ENCODE assay signal across 8 cellular contexts in the genomic region with DNA sequence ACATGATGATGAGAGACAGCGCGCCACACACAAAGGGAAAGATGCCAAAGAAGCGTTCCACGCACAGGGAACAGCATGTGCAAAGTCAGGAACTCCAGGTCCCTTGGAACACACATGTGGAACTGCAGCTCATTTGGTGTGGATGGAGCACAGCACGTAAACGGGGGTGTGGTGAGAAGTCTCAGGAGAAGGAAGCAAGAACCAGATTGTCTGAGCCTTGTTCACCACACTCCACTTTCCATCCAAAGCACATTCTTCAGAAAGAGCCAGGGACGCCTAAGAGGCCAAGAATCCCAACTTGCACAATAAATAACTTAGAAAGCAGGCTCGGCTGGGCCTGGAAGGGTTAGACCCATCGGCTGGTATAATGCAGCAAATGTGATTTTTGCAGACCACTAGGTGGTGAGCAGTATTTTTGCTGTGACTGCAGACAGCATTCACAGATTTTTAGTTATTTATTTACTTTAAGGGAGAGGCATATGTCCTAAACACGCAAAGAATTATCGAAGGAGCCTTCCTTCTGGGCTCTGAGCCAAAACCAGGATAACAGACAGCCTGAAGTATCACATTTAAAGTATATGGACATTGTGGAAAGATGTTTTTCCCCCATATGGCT. TPM values are rescaled to one million over a fixed set of nuclear protein-coding genes. Genes with fewer than 3 reads are reported as not detected.
DNase-seq lines count a peak whose midpoint lies in the region; ATAC-seq and TF ChIP-seq lines count a peak whose summit lies in the region.

No MANE protein-coding gene starts in this region.

- peak overlapping the region in 2 of 7 donors; percentile 5 to 74 for H3K27ac Mint-ChIP-seq in CD14-positive monocyte

- ATAC-seq in mucosa of descending colon, result peak; percentile 29

- TF ChIP-seq CTCF in coronary artery (IDR thresholded peaks at IDR 0.05) (no peak), mucosa of descending colon (IDR thresholded peaks at IDR 0.05) (no peak), CD14-positive monocyte (IDR thresholded peaks at IDR 0.05) (no peak)

- H3K4me3 Mint-ChIP-seq in CD14-positive monocyte, result no peak overlapping the region

- in situ Hi-C loops in G401 (cut with HindIII; ENCODE audit: low sequenced_read_pairs), result no loop called here

- H3K27ac ChIP-seq in coronary artery, result peak overlapping the region; percentile 84 to 89

- peaks cover 4 to 7% of the 10 kb centered on the region in 2 donors for H3K36me3 Mint-ChIP-seq in CD14-positive monocyte

- peaks cover 0 to 8% (median 4%) of the 10 kb centered on the region in 3 donors for H3K27me3 Mint-ChIP-seq in CD14-positive monocyte (ENCODE audit: low read depth in 3 of 3)

- no peaks in the 10 kb centered on the region for H3K9me3 ChIP-seq in mucosa of descending colon

- no peak overlapping the region for H3K4me3 ChIP-seq in coronary artery
- no peak overlapping the region for H3K4me3 ChIP-seq in mucosa of descending colon

- H3K9me3 Mint-ChIP-seq in CD14-positive monocyte, result peaks cover 0 to 1% (median 0%) of the 10 kb centered on the region in 7 donors

- peaks cover 39% of the 10 kb centered on the region for H3K4me1 Mint-ChIP-seq in CD14-positive monocyte

- H3K4me1 ChIP-seq in mucosa of descending colon (ENCODE audit: low read depth), result peaks cover 62% of the 10 kb centered on the region

- DNase-seq in GM04503 (ENCODE audit: low read depth) (peak; percentile 92), NCI-H524 treated with DMSO at 0.1 percent for 48 hours (lab: John Stamatoyannopoulos, UW) (peak; percentile 29), coronary artery (ENCODE audit: low spot score) (peak; percentile 90), mucosa of descending colon (peak in 2 of 3 donors; percentile 53 to 86), NCI-H345 (lab: John Stamatoyannopoulos, UW) (no peak), NOMO-1 treated with dmso at 0.1 percent for 144 hours (lab: John Stamatoyannopoulos, UW; ENCODE audit: unreplicated experiment) (no peak), CD14-positive monocyte (ENCODE audit: low spot score) (no peak), G401 (ENCODE audit: low spot score) (no peak)

- H3K36me3 ChIP-seq in mucosa of descending colon (ENCODE audit: low read depth), result no peaks in the 10 kb centered on the region

- intact Hi-C loops in mucosa of descending colon (cut with DNase I, micrococcal nuclease) (no loop called here), CD14-positive monocyte (cut with micrococcal nuclease) (no loop called here)

RNA-seq across cellular contexts. Expression of gene ASCC1, which starts 27.9 kb away (rescaled TPM):
- total RNA-seq in mucosa of descending colon, result 10 to 100 TPM; 18.0 to 23.6 (median 21.4) TPM
- 10 to 100 TPM; 17.9 to 20.9 TPM for polyA plus RNA-seq in CD14-positive monocyte
- total RNA-seq in G401 (2014; rRNA removed; shearing (Covaris generic)), result 14.1 and 19.6 TPM in 2 replicates

RNA-seq across cellular contexts. Expression of gene ANAPC16, which starts 28.1 kb away (rescaled TPM):
- total RNA-seq in mucosa of descending colon, result 100 to 1,000 TPM in 1 of 3 donors, 10 to 100 TPM in 2; 72.1 to 126 (median 83.5) TPM
- 100 to 1,000 TPM; 148 to 167 TPM for polyA plus RNA-seq in CD14-positive monocyte
- total RNA-seq in G401 (2014; rRNA removed; shearing (Covaris generic)), result 105 and 108 TPM in 2 replicates

RNA-seq across cellular contexts. Expression of gene DDIT4, which starts 29.8 kb away (rescaled TPM):
- total RNA-seq in mucosa of descending colon, result 100 to 1,000 TPM in 1 of 3 donors, 10 to 100 TPM in 2; 32.9 to 142 (median 49.6) TPM
- 10 to 100 TPM; 26.1 to 45.8 TPM for polyA plus RNA-seq in CD14-positive monocyte
- 192 and 262 TPM in 2 replicates for total RNA-seq in G401 (2014; rRNA removed; shearing (Covaris generic))

Comparison
In these comparisons a context has a peak if more than half of its experiments do, and no peak if none do; other contexts are left out.
1. DNase-seq: peak in GM04503 (single experiment), NCI-H524 treated with DMSO at 0.1 percent for 48 hours (single experiment), coronary artery (single experiment) and mucosa of descending colon (2 of 3); none in NCI-H345 (single experiment), NOMO-1 treated with dmso at 0.1 percent for 144 hours (single experiment), CD14-positive monocyte (single experiment) and G401 (single experiment).